ENCODE assay signal across 8 cellular contexts in genomic region chr21:36320421-36321324, GRCh38. TPM values are rescaled to one million over a fixed set of nuclear protein-coding genes. Genes with fewer than 3 reads are reported as not detected.
DNase-seq lines count a peak whose midpoint lies in the region; ATAC-seq and TF ChIP-seq lines count a peak whose summit lies in the region.

No MANE protein-coding gene starts in this region.

- peak; percentile 34 for ATAC-seq in HG03442 (IDR thresholded peaks at IDR 0.05; ENCODE audit: unreplicated experiment)
- ATAC-seq in activated naive CD8-positive, alpha-beta T cell treated with anti-CD3 and anti-CD28 coated beads, Interleukin-2, amount 10 ng/mL, durations not matched to agents 7 days and 5 days (ENCODE audit: low read depth), result peak; percentile 62
- peak; percentile 52 for ATAC-seq in Right ventricle myocardium superior (ENCODE audit: poor library complexity)

- DNase-seq in DMS 273 (lab: John Stamatoyannopoulos, UW; ENCODE audit: unreplicated experiment) (peak; percentile 93), GM19238 (ENCODE audit: insufficient read length, low spot score) (peak; percentile 52), NCI-H774 (lab: John Stamatoyannopoulos, UW) (peak; percentile 72), Right ventricle myocardium superior (peak; percentile 84), osteocyte (ENCODE audit: extremely low spot score, unreplicated experiment) (peak; percentile 89), ecto neural progenitor cell (ENCODE audit: low spot score) (no peak)
- DNase-seq in activated naive CD8-positive, alpha-beta T cell treated with anti-CD3 and anti-CD28 coated beads, Interleukin-2, amount 10 ng/mL, durations not matched to agents 7 days and 5 days, result no peak

- POLR2A ChIA-PET in activated naive CD8-positive, alpha-beta T cell treated with anti-CD3 and anti-CD28 coated beads, Interleukin-2, amount 10 ng/mL, durations not matched to agents 7 days and 5 days (lab: Charles Lee), result interaction anchor here (0.6 to 7.0 kb wide), 25 partner anchors 9 to 332 kb away, joined by 3 to 140 read pairs (median 5); partner anchors contain the start of genes CBR1, CBR3, CHAF1B and SETD4

- H3K36me3 Mint-ChIP-seq in activated naive CD8-positive, alpha-beta T cell treated with anti-CD3 and anti-CD28 coated beads, Interleukin-2, amount 10 ng/mL, durations not matched to agents 7 days and 5 days, result peaks cover 22% of the 10 kb centered on the region
- H3K36me3 Mint-ChIP-seq in osteocyte (ENCODE audit: unreplicated experiment), result peaks cover 10% of the 10 kb centered on the region

- H3K9me3 Mint-ChIP-seq in activated naive CD8-positive, alpha-beta T cell treated with anti-CD3 and anti-CD28 coated beads, Interleukin-2, amount 10 ng/mL, durations not matched to agents 7 days and 5 days, result no peaks in the 10 kb centered on the region
- no peaks in the 10 kb centered on the region for H3K9me3 Mint-ChIP-seq in osteocyte (ENCODE audit: unreplicated experiment)

- TF ChIP-seq CTCF in osteocyte (IDR thresholded peaks at IDR 0.05), result no peak

- peak overlapping the region; percentile 96 for H3K4me3 Mint-ChIP-seq in activated naive CD8-positive, alpha-beta T cell treated with anti-CD3 and anti-CD28 coated beads, Interleukin-2, amount 10 ng/mL, durations not matched to agents 7 days and 5 days
- H3K4me3 Mint-ChIP-seq in osteocyte (ENCODE audit: unreplicated experiment), result peak overlapping the region; percentile 92

- H3K27ac Mint-ChIP-seq in activated naive CD8-positive, alpha-beta T cell treated with anti-CD3 and anti-CD28 coated beads, Interleukin-2, amount 10 ng/mL, durations not matched to agents 7 days and 5 days, result peak overlapping the region; percentile 91
- peak overlapping the region; percentile 94 for H3K27ac Mint-ChIP-seq in osteocyte (ENCODE audit: unreplicated experiment)

- peaks cover 30% of the 10 kb centered on the region for H3K4me1 Mint-ChIP-seq in activated naive CD8-positive, alpha-beta T cell treated with anti-CD3 and anti-CD28 coated beads, Interleukin-2, amount 10 ng/mL, durations not matched to agents 7 days and 5 days
- peaks cover 40% of the 10 kb centered on the region for H3K4me1 Mint-ChIP-seq in osteocyte (ENCODE audit: unreplicated experiment)

- no peaks in the 10 kb centered on the region for H3K27me3 Mint-ChIP-seq in activated naive CD8-positive, alpha-beta T cell treated with anti-CD3 and anti-CD28 coated beads, Interleukin-2, amount 10 ng/mL, durations not matched to agents 7 days and 5 days
- H3K27me3 Mint-ChIP-seq in osteocyte (ENCODE audit: unreplicated experiment), result no peaks in the 10 kb centered on the region

- intact Hi-C loops in Right ventricle myocardium superior (cut with DNase I), result loop anchor here (10.0 kb wide), 1 partner anchor 176 kb away; no protein-coding TSS in a partner anchor

RNA-seq across cellular contexts. Expression of gene MORC3, which starts 0.7 kb away (rescaled TPM):
- total RNA-seq in activated naive CD8-positive, alpha-beta T cell treated with anti-CD3 and anti-CD28 coated beads, Interleukin-2, amount 10 ng/mL, durations not matched to agents 7 days and 5 days, result 10 to 100 TPM; 46.7 to 53.7 TPM
- total RNA-seq in Right ventricle myocardium superior (18.9 TPM), osteocyte (27.8 and 31.1 TPM in 2 replicates)

Comparison
In these comparisons a context has a peak if more than half of its experiments do, and no peak if none do; other contexts are left out.
1. DNase-seq: peak in DMS 273 (single experiment), GM19238 (single experiment), NCI-H774 (single experiment), Right ventricle myocardium superior (single experiment) and osteocyte (single experiment); none in activated naive CD8-positive, alpha-beta T cell treated with anti-CD3 and anti-CD28 coated beads, Interleukin-2, amount 10 ng/mL, durations not matched to agents 7 days and 5 days (single experiment) and ecto neural progenitor cell (single experiment).
2. Peak in every context shown above with its lines, with median percentiles within 50 percentile points of each other: ATAC-seq.